1 cellular context compared by ENCODE assay signal in the genomic region with DNA sequence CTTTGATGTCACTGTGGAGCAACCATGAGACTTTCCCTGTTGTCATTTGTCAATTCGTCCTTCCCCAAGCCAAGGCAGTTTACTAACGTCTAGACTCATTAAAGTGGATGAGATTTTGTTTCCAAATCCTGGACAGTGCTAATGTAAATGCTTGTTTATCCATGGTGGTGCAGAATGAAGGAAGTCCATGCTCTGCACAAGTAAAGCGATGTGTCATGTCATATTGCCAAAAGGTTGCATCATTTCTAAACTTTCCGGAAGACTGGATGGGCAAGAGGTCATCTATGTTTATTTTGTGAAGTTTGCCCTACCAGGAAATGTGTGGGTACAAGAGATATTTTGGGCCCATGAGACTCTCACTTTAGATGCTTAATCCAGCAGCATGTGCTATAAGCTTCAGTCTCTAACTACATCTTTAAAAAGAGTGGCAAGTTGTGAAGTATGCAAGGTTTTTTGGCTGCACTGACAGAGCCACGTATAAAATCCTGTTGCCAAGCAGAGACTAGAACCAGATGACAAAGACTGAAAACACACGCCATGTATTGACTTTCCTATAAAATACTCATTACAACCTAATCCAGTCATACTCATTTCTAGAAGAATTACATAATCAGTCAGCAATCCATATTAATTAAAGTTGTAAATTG.
TF ChIP-seq lines count a peak whose summit lies in the region.

No MANE protein-coding gene starts in this region.

TF ChIP-seq in K562, 482 proteins besides CTCF, POLR2A, EP300 and RAD21 (continued from another document and continues in another):
- TF ChIP-seq, protein P1, sequence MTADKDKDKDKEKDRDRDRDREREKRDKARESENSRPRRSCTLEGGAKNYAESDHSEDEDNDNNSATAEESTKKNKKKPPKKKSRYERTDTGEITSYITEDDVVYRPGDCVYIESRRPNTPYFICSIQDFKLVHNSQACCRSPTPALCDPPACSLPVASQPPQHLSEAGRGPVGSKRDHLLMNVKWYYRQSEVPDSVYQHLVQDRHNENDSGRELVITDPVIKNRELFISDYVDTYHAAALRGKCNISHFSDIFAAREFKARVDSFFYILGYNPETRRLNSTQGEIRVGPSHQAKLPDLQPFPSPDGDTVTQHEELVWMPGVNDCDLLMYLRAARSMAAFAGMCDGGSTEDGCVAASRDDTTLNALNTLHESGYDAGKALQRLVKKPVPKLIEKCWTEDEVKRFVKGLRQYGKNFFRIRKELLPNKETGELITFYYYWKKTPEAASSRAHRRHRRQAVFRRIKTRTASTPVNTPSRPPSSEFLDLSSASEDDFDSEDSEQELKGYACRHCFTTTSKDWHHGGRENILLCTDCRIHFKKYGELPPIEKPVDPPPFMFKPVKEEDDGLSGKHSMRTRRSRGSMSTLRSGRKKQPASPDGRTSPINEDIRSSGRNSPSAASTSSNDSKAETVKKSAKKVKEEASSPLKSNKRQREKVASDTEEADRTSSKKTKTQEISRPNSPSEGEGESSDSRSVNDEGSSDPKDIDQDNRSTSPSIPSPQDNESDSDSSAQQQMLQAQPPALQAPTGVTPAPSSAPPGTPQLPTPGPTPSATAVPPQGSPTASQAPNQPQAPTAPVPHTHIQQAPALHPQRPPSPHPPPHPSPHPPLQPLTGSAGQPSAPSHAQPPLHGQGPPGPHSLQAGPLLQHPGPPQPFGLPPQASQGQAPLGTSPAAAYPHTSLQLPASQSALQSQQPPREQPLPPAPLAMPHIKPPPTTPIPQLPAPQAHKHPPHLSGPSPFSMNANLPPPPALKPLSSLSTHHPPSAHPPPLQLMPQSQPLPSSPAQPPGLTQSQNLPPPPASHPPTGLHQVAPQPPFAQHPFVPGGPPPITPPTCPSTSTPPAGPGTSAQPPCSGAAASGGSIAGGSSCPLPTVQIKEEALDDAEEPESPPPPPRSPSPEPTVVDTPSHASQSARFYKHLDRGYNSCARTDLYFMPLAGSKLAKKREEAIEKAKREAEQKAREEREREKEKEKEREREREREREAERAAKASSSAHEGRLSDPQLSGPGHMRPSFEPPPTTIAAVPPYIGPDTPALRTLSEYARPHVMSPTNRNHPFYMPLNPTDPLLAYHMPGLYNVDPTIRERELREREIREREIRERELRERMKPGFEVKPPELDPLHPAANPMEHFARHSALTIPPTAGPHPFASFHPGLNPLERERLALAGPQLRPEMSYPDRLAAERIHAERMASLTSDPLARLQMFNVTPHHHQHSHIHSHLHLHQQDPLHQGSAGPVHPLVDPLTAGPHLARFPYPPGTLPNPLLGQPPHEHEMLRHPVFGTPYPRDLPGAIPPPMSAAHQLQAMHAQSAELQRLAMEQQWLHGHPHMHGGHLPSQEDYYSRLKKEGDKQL (CRISPR knock-in tag; IDR thresholded peaks at IDR 0.05; ENCODE audit: borderline replicate concordance) = no peak
- TF ChIP-seq PHF20 (IDR thresholded peaks at IDR 0.05; ENCODE audit: partially characterized antibody) (no peak), HMG20A (CRISPR knock-in tag; conservative IDR thresholded peaks at IDR 0.05) (no peak), CHD4 (IDR thresholded peaks at IDR 0.05; ENCODE audit: insufficient read depth, insufficient replicate concordance, low read depth, low read length, poor library complexity, severe bottlenecking) (no peak), HDAC6 (IDR thresholded peaks at IDR 0.05; ENCODE audit: low read depth, low read length) (no peak), KDM4B (IDR thresholded peaks at IDR 0.05; ENCODE audit: borderline replicate concordance in 2 of 2, low read depth in 1 of 2) (no peak), RBM17 (IDR thresholded peaks at IDR 0.05; ENCODE audit: borderline replicate concordance, low read depth, low read length) (no peak), ZNF584 (CRISPR knock-in tag; IDR thresholded peaks at IDR 0.05; ENCODE audit: low read depth) (peak; percentile 92; the same call in 1 of the 2 replicates), TCFL5 (CRISPR knock-in tag; conservative IDR thresholded peaks at IDR 0.05) (no peak), DNMT1 (IDR thresholded peaks at IDR 0.05) (no peak), RHOXF2B (CRISPR knock-in tag; conservative IDR thresholded peaks at IDR 0.05) (no peak), ILF3 (IDR thresholded peaks at IDR 0.05; ENCODE audit: borderline replicate concordance) (no peak), CHD1 (IDR thresholded peaks at IDR 0.05; ENCODE audit: low read length) (no peak), HCFC1 (IDR thresholded peaks at IDR 0.05; ENCODE audit: low read depth, low read length) (no peak), GTF2F1 (IDR thresholded peaks at IDR 0.05; ENCODE audit: low read depth, low read length) (no peak), RBM34 (IDR thresholded peaks at IDR 0.05; ENCODE audit: borderline replicate concordance, insufficient read depth, low read length) (no peak), SIN3B (IDR thresholded peaks at IDR 0.05; ENCODE audit: low read depth) (no peak), NCOR1 (IDR thresholded peaks at IDR 0.05) (no peak)
- TF ChIP-seq, protein P2, sequence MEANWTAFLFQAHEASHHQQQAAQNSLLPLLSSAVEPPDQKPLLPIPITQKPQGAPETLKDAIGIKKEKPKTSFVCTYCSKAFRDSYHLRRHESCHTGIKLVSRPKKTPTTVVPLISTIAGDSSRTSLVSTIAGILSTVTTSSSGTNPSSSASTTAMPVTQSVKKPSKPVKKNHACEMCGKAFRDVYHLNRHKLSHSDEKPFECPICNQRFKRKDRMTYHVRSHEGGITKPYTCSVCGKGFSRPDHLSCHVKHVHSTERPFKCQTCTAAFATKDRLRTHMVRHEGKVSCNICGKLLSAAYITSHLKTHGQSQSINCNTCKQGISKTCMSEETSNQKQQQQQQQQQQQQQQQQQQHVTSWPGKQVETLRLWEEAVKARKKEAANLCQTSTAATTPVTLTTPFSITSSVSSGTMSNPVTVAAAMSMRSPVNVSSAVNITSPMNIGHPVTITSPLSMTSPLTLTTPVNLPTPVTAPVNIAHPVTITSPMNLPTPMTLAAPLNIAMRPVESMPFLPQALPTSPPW (CRISPR knock-in tag; IDR thresholded peaks at IDR 0.05) = peak; percentile 31; the same call in 1 of the 2 replicates
- TF ChIP-seq, protein P3, sequence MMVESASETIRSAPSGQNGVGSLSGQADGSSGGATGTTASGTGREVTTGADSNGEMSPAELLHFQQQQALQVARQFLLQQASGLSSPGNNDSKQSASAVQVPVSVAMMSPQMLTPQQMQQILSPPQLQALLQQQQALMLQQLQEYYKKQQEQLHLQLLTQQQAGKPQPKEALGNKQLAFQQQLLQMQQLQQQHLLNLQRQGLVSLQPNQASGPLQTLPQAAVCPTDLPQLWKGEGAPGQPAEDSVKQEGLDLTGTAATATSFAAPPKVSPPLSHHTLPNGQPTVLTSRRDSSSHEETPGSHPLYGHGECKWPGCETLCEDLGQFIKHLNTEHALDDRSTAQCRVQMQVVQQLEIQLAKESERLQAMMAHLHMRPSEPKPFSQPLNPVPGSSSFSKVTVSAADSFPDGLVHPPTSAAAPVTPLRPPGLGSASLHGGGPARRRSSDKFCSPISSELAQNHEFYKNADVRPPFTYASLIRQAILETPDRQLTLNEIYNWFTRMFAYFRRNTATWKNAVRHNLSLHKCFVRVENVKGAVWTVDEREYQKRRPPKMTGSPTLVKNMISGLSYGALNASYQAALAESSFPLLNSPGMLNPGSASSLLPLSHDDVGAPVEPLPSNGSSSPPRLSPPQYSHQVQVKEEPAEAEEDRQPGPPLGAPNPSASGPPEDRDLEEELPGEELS (CRISPR knock-in tag; IDR thresholded peaks at IDR 0.05; ENCODE audit: borderline replicate concordance) = no peak
- TF ChIP-seq, protein P4, sequence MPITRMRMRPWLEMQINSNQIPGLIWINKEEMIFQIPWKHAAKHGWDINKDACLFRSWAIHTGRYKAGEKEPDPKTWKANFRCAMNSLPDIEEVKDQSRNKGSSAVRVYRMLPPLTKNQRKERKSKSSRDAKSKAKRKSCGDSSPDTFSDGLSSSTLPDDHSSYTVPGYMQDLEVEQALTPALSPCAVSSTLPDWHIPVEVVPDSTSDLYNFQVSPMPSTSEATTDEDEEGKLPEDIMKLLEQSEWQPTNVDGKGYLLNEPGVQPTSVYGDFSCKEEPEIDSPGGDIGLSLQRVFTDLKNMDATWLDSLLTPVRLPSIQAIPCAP (CRISPR knock-in tag; IDR thresholded peaks at IDR 0.05; ENCODE audit: borderline replicate concordance) = no peak
- TF ChIP-seq, protein P5, sequence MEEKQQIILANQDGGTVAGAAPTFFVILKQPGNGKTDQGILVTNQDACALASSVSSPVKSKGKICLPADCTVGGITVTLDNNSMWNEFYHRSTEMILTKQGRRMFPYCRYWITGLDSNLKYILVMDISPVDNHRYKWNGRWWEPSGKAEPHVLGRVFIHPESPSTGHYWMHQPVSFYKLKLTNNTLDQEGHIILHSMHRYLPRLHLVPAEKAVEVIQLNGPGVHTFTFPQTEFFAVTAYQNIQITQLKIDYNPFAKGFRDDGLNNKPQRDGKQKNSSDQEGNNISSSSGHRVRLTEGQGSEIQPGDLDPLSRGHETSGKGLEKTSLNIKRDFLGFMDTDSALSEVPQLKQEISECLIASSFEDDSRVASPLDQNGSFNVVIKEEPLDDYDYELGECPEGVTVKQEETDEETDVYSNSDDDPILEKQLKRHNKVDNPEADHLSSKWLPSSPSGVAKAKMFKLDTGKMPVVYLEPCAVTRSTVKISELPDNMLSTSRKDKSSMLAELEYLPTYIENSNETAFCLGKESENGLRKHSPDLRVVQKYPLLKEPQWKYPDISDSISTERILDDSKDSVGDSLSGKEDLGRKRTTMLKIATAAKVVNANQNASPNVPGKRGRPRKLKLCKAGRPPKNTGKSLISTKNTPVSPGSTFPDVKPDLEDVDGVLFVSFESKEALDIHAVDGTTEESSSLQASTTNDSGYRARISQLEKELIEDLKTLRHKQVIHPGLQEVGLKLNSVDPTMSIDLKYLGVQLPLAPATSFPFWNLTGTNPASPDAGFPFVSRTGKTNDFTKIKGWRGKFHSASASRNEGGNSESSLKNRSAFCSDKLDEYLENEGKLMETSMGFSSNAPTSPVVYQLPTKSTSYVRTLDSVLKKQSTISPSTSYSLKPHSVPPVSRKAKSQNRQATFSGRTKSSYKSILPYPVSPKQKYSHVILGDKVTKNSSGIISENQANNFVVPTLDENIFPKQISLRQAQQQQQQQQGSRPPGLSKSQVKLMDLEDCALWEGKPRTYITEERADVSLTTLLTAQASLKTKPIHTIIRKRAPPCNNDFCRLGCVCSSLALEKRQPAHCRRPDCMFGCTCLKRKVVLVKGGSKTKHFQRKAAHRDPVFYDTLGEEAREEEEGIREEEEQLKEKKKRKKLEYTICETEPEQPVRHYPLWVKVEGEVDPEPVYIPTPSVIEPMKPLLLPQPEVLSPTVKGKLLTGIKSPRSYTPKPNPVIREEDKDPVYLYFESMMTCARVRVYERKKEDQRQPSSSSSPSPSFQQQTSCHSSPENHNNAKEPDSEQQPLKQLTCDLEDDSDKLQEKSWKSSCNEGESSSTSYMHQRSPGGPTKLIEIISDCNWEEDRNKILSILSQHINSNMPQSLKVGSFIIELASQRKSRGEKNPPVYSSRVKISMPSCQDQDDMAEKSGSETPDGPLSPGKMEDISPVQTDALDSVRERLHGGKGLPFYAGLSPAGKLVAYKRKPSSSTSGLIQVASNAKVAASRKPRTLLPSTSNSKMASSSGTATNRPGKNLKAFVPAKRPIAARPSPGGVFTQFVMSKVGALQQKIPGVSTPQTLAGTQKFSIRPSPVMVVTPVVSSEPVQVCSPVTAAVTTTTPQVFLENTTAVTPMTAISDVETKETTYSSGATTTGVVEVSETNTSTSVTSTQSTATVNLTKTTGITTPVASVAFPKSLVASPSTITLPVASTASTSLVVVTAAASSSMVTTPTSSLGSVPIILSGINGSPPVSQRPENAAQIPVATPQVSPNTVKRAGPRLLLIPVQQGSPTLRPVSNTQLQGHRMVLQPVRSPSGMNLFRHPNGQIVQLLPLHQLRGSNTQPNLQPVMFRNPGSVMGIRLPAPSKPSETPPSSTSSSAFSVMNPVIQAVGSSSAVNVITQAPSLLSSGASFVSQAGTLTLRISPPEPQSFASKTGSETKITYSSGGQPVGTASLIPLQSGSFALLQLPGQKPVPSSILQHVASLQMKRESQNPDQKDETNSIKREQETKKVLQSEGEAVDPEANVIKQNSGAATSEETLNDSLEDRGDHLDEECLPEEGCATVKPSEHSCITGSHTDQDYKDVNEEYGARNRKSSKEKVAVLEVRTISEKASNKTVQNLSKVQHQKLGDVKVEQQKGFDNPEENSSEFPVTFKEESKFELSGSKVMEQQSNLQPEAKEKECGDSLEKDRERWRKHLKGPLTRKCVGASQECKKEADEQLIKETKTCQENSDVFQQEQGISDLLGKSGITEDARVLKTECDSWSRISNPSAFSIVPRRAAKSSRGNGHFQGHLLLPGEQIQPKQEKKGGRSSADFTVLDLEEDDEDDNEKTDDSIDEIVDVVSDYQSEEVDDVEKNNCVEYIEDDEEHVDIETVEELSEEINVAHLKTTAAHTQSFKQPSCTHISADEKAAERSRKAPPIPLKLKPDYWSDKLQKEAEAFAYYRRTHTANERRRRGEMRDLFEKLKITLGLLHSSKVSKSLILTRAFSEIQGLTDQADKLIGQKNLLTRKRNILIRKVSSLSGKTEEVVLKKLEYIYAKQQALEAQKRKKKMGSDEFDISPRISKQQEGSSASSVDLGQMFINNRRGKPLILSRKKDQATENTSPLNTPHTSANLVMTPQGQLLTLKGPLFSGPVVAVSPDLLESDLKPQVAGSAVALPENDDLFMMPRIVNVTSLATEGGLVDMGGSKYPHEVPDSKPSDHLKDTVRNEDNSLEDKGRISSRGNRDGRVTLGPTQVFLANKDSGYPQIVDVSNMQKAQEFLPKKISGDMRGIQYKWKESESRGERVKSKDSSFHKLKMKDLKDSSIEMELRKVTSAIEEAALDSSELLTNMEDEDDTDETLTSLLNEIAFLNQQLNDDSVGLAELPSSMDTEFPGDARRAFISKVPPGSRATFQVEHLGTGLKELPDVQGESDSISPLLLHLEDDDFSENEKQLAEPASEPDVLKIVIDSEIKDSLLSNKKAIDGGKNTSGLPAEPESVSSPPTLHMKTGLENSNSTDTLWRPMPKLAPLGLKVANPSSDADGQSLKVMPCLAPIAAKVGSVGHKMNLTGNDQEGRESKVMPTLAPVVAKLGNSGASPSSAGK (IDR thresholded peaks at IDR 0.05) = peak; percentile 79
